12 cellular contexts compared by ENCODE assay signal in the genomic region with DNA sequence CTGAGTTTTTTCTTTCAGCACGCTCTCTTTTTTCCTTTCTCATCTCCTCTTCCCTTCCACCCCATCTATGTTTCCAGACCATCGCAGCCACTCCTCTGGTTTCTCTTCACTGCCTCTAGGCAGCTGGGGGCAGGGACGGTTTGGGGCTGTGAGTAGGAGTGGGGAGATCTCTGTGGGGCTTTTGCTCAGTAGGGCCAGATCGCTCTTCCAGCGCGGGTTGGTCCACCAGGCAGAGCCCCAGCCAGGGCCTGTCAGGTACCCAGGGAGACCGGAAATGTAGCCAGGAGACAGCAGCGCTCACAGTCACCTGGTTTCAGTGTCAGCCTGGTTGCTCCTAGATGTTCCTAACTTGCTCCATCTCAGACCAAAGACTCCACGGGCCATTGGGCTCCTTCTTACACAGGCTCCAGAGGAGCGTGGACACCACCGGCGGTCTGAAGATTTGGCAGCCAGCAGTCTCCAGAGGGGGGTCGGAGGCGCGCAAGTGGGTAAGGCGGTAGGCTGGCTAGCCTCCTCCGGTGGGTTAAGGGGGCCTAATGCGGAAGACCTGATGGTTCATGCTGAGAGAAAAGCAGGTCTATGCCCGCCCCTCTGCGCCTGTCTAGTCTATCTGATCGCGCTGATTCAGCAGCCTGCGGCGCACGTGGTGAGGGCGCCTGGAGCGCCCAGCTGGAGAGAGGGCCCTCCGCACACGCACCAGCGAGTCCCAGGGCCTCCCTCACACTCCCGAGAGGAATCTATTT. TPM values are rescaled to one million over a fixed set of nuclear protein-coding genes. Genes with fewer than 3 reads are reported as not detected.
DNase-seq lines count a peak whose midpoint lies in the region; ATAC-seq, FAIRE-seq and TF ChIP-seq lines count a peak whose summit lies in the region.
"Had no signal": no experiment of that assay in that cellular context is flagged by ENCODE, and none has a peak within 500 bp of the region (broad histone marks: within the 10 kb centered on the region; RNA-seq: fewer than 3 reads in every experiment).

No MANE protein-coding gene starts in this region.

- no peaks in the 10 kb centered on the region for H3K9me3 Mint-ChIP-seq in activated T-cell treated with anti-CD3 and anti-CD28 coated beads, Interleukin-2, amount 50 U/mL, for 24 hours
- H3K9me3 Mint-ChIP-seq in astrocyte (ENCODE audit: unreplicated experiment): no peaks in the 10 kb centered on the region
- H3K9me3 Mint-ChIP-seq in activated T-helper 2 cell treated with anti-CD3 and anti-CD28 coated beads, Interferon-gamma antibody, Interleukin-2, Interleukin-4, amounts not matched to agents 10 μg/mL and 5 μg/mL and 100 μg/mL, durations not matched to agents 14 hours and 24 hours and 36 hours: no peaks in the 10 kb centered on the region

- H3K9me3 ChIP-seq in astrocyte (ENCODE audit: insufficient read depth, low read depth, low read length) (no peaks in the 10 kb centered on the region), iPS-15b (ENCODE audit: control insufficient read depth, insufficient read depth, low read length) (no peaks in the 10 kb centered on the region), thoracic aorta (no peaks in the 10 kb centered on the region)
- H3K9me3 ChIP-seq: transverse colon had no signal

- H3K79me2 ChIP-seq in astrocyte (ENCODE audit: insufficient read depth, low read length): peaks cover 83% of the 10 kb centered on the region

- H3K4me1 Mint-ChIP-seq in activated T-cell treated with anti-CD3 and anti-CD28 coated beads, Interleukin-2, amount 50 U/mL, for 24 hours (ENCODE audit: low read depth): peaks cover 40% of the 10 kb centered on the region
- peaks cover 9% of the 10 kb centered on the region for H3K4me1 Mint-ChIP-seq in astrocyte (ENCODE audit: low read depth, unreplicated experiment)
- H3K4me1 Mint-ChIP-seq in activated T-helper 2 cell treated with anti-CD3 and anti-CD28 coated beads, Interferon-gamma antibody, Interleukin-2, Interleukin-4, amounts not matched to agents 10 μg/mL and 5 μg/mL and 100 μg/mL, durations not matched to agents 14 hours and 24 hours and 36 hours (ENCODE audit: low read depth): peaks cover 14% of the 10 kb centered on the region

- H3K9ac ChIP-seq in astrocyte (ENCODE audit: low read length) (peak overlapping the region; percentile 98), iPS-15b (ENCODE audit: low read depth, low read length) (no peak overlapping the region)

- peaks cover 36% of the 10 kb centered on the region for H4K20me1 ChIP-seq in astrocyte (ENCODE audit: insufficient read depth, low read length)

- no peak for DNase-seq in activated T-cell treated with anti-CD3 and anti-CD28 coated beads, Interleukin-2, amount 50 U/mL, for 24 hours
- no peak for DNase-seq in activated T-cell treated with anti-CD3 and anti-CD28 coated beads, Interleukin-2, amount 50 U/mL, for 1 hour
- DNase-seq in astrocyte (ENCODE audit: low read depth) (peak; percentile 47), thoracic aorta (ENCODE audit: low spot score) (no peak), SW480 (ENCODE audit: low spot score) (no peak)
- DNase-seq in activated T-helper 2 cell treated with anti-CD3 and anti-CD28 coated beads, Interferon-gamma antibody, Interleukin-2, Interleukin-4, amounts not matched to agents 10 μg/mL and 5 μg/mL and 100 μg/mL, durations not matched to agents 14 hours and 24 hours and 36 hours (ENCODE audit: low spot score): no peak
- DNase-seq: NCI-H2171, transverse colon had no signal

- H3K27ac ChIP-seq in astrocyte (ENCODE audit: low read depth, low read length): peak overlapping the region; percentile 69
- no peak overlapping the region for H3K27ac ChIP-seq in thoracic aorta

- H3K4me3 ChIP-seq in astrocyte (ENCODE audit: insufficient read depth, low read depth, low read length) (peak overlapping the region; percentile 94), iPS-15b (ENCODE audit: low read depth, low read length) (peak overlapping the region; percentile 42), thoracic aorta (peak overlapping the region; percentile 5)
- H3K4me3 ChIP-seq: transverse colon had no signal

- H3K27me3 ChIP-seq in astrocyte (ENCODE audit: insufficient read depth, low read length) (no peaks in the 10 kb centered on the region), iPS-15b (ENCODE audit: control insufficient read depth, insufficient read depth, low read length) (peaks cover 92% of the 10 kb centered on the region), thoracic aorta (replicated peaks; ENCODE audit: insufficient read depth) (peaks cover 5% of the 10 kb centered on the region)

- TF ChIP-seq CTCF in astrocyte (IDR thresholded peaks at IDR 0.05; ENCODE audit: insufficient read depth, low read depth, low read length): no peak
- TF ChIP-seq CTCF in thoracic aorta (IDR thresholded peaks at IDR 0.05): no peak

- ATAC-seq in thoracic aorta (ENCODE audit: insufficient number of reproducible peaks, low FRiP score, low read depth): no peak
- ATAC-seq in GM18502 (IDR thresholded peaks at IDR 0.05; ENCODE audit: poor library complexity, unreplicated experiment): no peak

- peak overlapping the region; percentile 93 for H3K4me2 ChIP-seq in astrocyte (ENCODE audit: low read length)

- no peak for FAIRE-seq in astrocyte (lab: Jason Lieb, UNC)
- FAIRE-seq: endometrium had no signal

- H3K36me3 Mint-ChIP-seq in activated T-cell treated with anti-CD3 and anti-CD28 coated beads, Interleukin-2, amount 50 U/mL, for 24 hours (ENCODE audit: low read depth): no peaks in the 10 kb centered on the region
- no peaks in the 10 kb centered on the region for H3K36me3 Mint-ChIP-seq in astrocyte (ENCODE audit: low read depth, unreplicated experiment)
- H3K36me3 Mint-ChIP-seq in activated T-helper 2 cell treated with anti-CD3 and anti-CD28 coated beads, Interferon-gamma antibody, Interleukin-2, Interleukin-4, amounts not matched to agents 10 μg/mL and 5 μg/mL and 100 μg/mL, durations not matched to agents 14 hours and 24 hours and 36 hours (ENCODE audit: low read depth): no peaks in the 10 kb centered on the region

- H3K36me3 ChIP-seq in astrocyte (ENCODE audit: insufficient read depth, low read length) (no peaks in the 10 kb centered on the region), iPS-15b (ENCODE audit: control insufficient read depth, insufficient read depth, low read length) (no peaks in the 10 kb centered on the region), thoracic aorta (no peaks in the 10 kb centered on the region)
- H3K36me3 ChIP-seq: transverse colon had no signal

- intact Hi-C loops in activated T-helper 2 cell treated with anti-CD3 and anti-CD28 coated beads, Interferon-gamma antibody, Interleukin-2, Interleukin-4, amounts not matched to agents 10 μg/mL and 5 μg/mL and 100 μg/mL, durations not matched to agents 14 hours and 24 hours and 36 hours (cut with micrococcal nuclease): loop anchor here (10.0 kb wide), 1 partner anchor 767 kb away; the partner anchor contains the start of gene BMP3

- peak overlapping the region; percentile 23 for H3K4me3 Mint-ChIP-seq in activated T-cell treated with anti-CD3 and anti-CD28 coated beads, Interleukin-2, amount 50 U/mL, for 24 hours
- H3K4me3 Mint-ChIP-seq in astrocyte (ENCODE audit: unreplicated experiment): peak overlapping the region; percentile 58
- no peak overlapping the region for H3K4me3 Mint-ChIP-seq in activated T-helper 2 cell treated with anti-CD3 and anti-CD28 coated beads, Interferon-gamma antibody, Interleukin-2, Interleukin-4, amounts not matched to agents 10 μg/mL and 5 μg/mL and 100 μg/mL, durations not matched to agents 14 hours and 24 hours and 36 hours (ENCODE audit: low read depth)

- no peak overlapping the region for H3K27ac Mint-ChIP-seq in activated T-cell treated with anti-CD3 and anti-CD28 coated beads, Interleukin-2, amount 50 U/mL, for 24 hours
- no peak overlapping the region for H3K27ac Mint-ChIP-seq in astrocyte (ENCODE audit: unreplicated experiment)
- no peak overlapping the region for H3K27ac Mint-ChIP-seq in activated T-helper 2 cell treated with anti-CD3 and anti-CD28 coated beads, Interferon-gamma antibody, Interleukin-2, Interleukin-4, amounts not matched to agents 10 μg/mL and 5 μg/mL and 100 μg/mL, durations not matched to agents 14 hours and 24 hours and 36 hours

- H3K4me1 ChIP-seq in astrocyte (ENCODE audit: insufficient read depth, low read length) (peaks cover 29% of the 10 kb centered on the region), iPS-15b (ENCODE audit: control insufficient read depth, insufficient read depth, low read length) (no peaks in the 10 kb centered on the region), thoracic aorta (ENCODE audit: control insufficient read depth in 1 of 2, low read depth in 2 of 2) (peaks cover 6 to 33% of the 10 kb centered on the region in 2 donors)

- peak overlapping the region; percentile 35 for H2AFZ ChIP-seq in astrocyte (ENCODE audit: low read depth, low read length)

- H3K27me3 Mint-ChIP-seq in activated T-cell treated with anti-CD3 and anti-CD28 coated beads, Interleukin-2, amount 50 U/mL, for 24 hours: peaks cover 86% of the 10 kb centered on the region
- peaks cover 62% of the 10 kb centered on the region for H3K27me3 Mint-ChIP-seq in astrocyte (ENCODE audit: low read depth, unreplicated experiment)
- peaks cover 77% of the 10 kb centered on the region for H3K27me3 Mint-ChIP-seq in activated T-helper 2 cell treated with anti-CD3 and anti-CD28 coated beads, Interferon-gamma antibody, Interleukin-2, Interleukin-4, amounts not matched to agents 10 μg/mL and 5 μg/mL and 100 μg/mL, durations not matched to agents 14 hours and 24 hours and 36 hours (ENCODE audit: low read depth)

RNA-seq across cellular contexts. Expression of gene FGF5, which starts 1.8 kb away (rescaled TPM):
- total RNA-seq in astrocyte (2.1 and 2.4 TPM in 2 replicates), thoracic aorta (not detected)
- total RNA-seq in activated T-helper 2 cell treated with anti-CD3 and anti-CD28 coated beads, Interferon-gamma antibody, Interleukin-2, Interleukin-4, amounts not matched to agents 10 μg/mL and 5 μg/mL and 100 μg/mL, durations not matched to agents 14 hours and 24 hours and 36 hours: 0.02 TPM in 1 of 2 replicates, not detected in the other
- total RNA-seq: A673 had no signal

Comparison
In these comparisons a context has a peak if more than half of its experiments do, and no peak if none do; other contexts are left out.
1. H3K4me3 ChIP-seq: peak in every context shown above with its lines; median percentile 94 in astrocyte; 42 in iPS-15b; 5 in thoracic aorta.